11 cellular contexts compared by ENCODE assay signal in the genomic region with DNA sequence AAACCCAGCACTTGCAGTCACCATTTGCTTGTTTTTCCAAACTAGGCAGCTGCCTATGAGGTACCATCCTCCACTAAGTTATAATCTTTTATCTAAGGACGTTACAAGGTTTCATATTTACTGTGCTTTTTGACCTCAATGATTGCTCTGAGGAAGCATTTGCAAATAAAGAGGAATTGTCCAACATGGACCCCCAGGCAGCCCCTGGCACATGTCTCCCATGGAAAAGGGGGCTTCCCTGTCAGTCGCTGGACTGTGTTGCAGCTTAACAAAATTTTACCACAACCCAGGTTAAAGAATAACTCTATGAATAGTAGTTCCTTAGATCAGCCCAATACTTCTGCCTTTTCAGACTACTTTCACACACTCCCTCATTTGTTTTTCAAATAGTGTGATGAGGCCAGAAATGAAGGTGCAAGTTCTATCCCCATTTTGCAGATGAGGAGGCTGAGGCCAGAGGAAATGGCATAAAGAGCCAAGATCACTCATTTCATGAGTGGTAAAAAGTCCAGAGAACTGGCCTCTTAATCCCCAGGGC. TPM values are rescaled to one million over a fixed set of nuclear protein-coding genes. Genes with fewer than 3 reads are reported as not detected.
DNase-seq lines count a peak whose midpoint lies in the region; ATAC-seq and TF ChIP-seq lines count a peak whose summit lies in the region.
"Had no signal": no experiment of that assay in that cellular context is flagged by ENCODE, and none has a peak within 500 bp of the region (broad histone marks: within the 10 kb centered on the region; RNA-seq: fewer than 3 reads in every experiment).

No MANE protein-coding gene starts in this region.

- H3K27me3 Mint-ChIP-seq in T-helper 2 cell treated with Interferon-gamma antibody and Interleukin-4, amounts not matched to agents 5 μg/mL and 100 μg/mL, for 36 hours (ENCODE audit: low read depth), result no peaks in the 10 kb centered on the region
- H3K27me3 Mint-ChIP-seq in GM23338 (ENCODE audit: insufficient read depth, low read depth, poor library complexity), result no peaks in the 10 kb centered on the region

- peaks cover 62% of the 10 kb centered on the region for H3K4me1 Mint-ChIP-seq in T-helper 2 cell treated with Interferon-gamma antibody and Interleukin-4, amounts not matched to agents 5 μg/mL and 100 μg/mL, for 36 hours (ENCODE audit: low read depth)
- H3K4me1 Mint-ChIP-seq in GM23338, result no peaks in the 10 kb centered on the region

- ATAC-seq in GM18499 (IDR thresholded peaks at IDR 0.05; ENCODE audit: insufficient read depth, unreplicated experiment) (peak; percentile 40), GM19397 (IDR thresholded peaks at IDR 0.05; ENCODE audit: unreplicated experiment) (peak; percentile 46), HG02981 (IDR thresholded peaks at IDR 0.05; ENCODE audit: unreplicated experiment) (peak; percentile 39), GM23338 (no peak)
- ATAC-seq: right lobe of liver had no signal

- H3K4me1 ChIP-seq in GM23338 (ENCODE audit: insufficient read depth) (no peaks in the 10 kb centered on the region), hepatocyte (ENCODE audit: insufficient read depth) (no peaks in the 10 kb centered on the region)
- H3K4me1 ChIP-seq: right lobe of liver had no signal

- no peak for TF ChIP-seq CTCF in GM23338 (conservative IDR thresholded peaks at IDR 0.05; ENCODE audit: low read depth in 2 of 2)
- no peak for TF ChIP-seq CTCF in hepatocyte (IDR thresholded peaks at IDR 0.05; ENCODE audit: poor library complexity)

- H3K79me2 ChIP-seq in GM23338 (replicated peaks; ENCODE audit: insufficient read depth), result no peaks in the 10 kb centered on the region
- H3K79me2 ChIP-seq in hepatocyte, result no peaks in the 10 kb centered on the region

- no peaks in the 10 kb centered on the region for H3K9me3 ChIP-seq in hepatocyte (ENCODE audit: low read depth)
- H3K9me3 ChIP-seq: right lobe of liver had no signal

- H3K4me2 ChIP-seq in GM23338, result no peak overlapping the region
- no peak overlapping the region for H3K4me2 ChIP-seq in hepatocyte

- H3K36me3 ChIP-seq in GM23338 (ENCODE audit: insufficient read depth) (no peaks in the 10 kb centered on the region), hepatocyte (replicated peaks; ENCODE audit: insufficient read depth, low read depth) (no peaks in the 10 kb centered on the region)
- H3K36me3 ChIP-seq: right lobe of liver had no signal

- H2AFZ ChIP-seq in GM23338 (no peak overlapping the region), hepatocyte (no peak overlapping the region)

- no peaks in the 10 kb centered on the region for H3F3A ChIP-seq in GM23338 (replicated peaks; ENCODE audit: low read depth)

- H3K4me3 Mint-ChIP-seq in T-helper 2 cell treated with Interferon-gamma antibody and Interleukin-4, amounts not matched to agents 5 μg/mL and 100 μg/mL, for 36 hours, result peak overlapping the region; percentile 35
- H3K4me3 Mint-ChIP-seq in GM23338, result no peak overlapping the region
- H3K4me3 Mint-ChIP-seq: activated naive CD4-positive, alpha-beta T cell treated with anti-CD3 and anti-CD28 coated beads, Interleukin-2, amount 10 ng/mL, durations not matched to agents 7 days and 5 days had no signal

- 70% methylated on average over 2 of the region's 2 CpGs for whole genome bisulfite sequencing in hepatocyte (ENCODE audit: low lambda C conversion rate, missing lambda C conversion rate)

- H3K9me2 ChIP-seq in GM23338 (ENCODE audit: insufficient read depth) (no peaks in the 10 kb centered on the region), hepatocyte (replicated peaks; ENCODE audit: insufficient read depth) (no peaks in the 10 kb centered on the region)

- no peak for DNase-seq in T-helper 2 cell treated with Interferon-gamma antibody and Interleukin-4, amounts not matched to agents 5 μg/mL and 100 μg/mL, for 36 hours (ENCODE audit: low spot score)
- DNase-seq in GM23338 (ENCODE audit: low spot score) (no peak), hepatocyte (ENCODE audit: low spot score) (no peak), posterior cingulate gyrus (no peak), iPS-NIHi11 (ENCODE audit: low spot score) (no peak)
- DNase-seq: activated naive CD4-positive, alpha-beta T cell treated with anti-CD3 and anti-CD28 coated beads, Interleukin-2, amount 10 ng/mL, durations not matched to agents 7 days and 5 days; right lobe of liver had no signal

- intact Hi-C loops in posterior cingulate gyrus (cut with DNase I), result no loop called here

- no peak overlapping the region for H3K27ac ChIP-seq in GM23338 (ENCODE audit: low read depth)
- no peak overlapping the region for H3K27ac ChIP-seq in hepatocyte
- H3K27ac ChIP-seq: right lobe of liver had no signal

- H3K9me3 Mint-ChIP-seq in T-helper 2 cell treated with Interferon-gamma antibody and Interleukin-4, amounts not matched to agents 5 μg/mL and 100 μg/mL, for 36 hours, result no peaks in the 10 kb centered on the region
- no peaks in the 10 kb centered on the region for H3K9me3 Mint-ChIP-seq in GM23338
- H3K9me3 Mint-ChIP-seq: activated naive CD4-positive, alpha-beta T cell treated with anti-CD3 and anti-CD28 coated beads, Interleukin-2, amount 10 ng/mL, durations not matched to agents 7 days and 5 days had no signal

- H4K20me1 ChIP-seq in GM23338 (replicated peaks; ENCODE audit: insufficient read depth), result no peaks in the 10 kb centered on the region
- no peaks in the 10 kb centered on the region for H4K20me1 ChIP-seq in hepatocyte (ENCODE audit: insufficient read depth, poor library complexity, severe bottlenecking)

- H3K4me3 ChIP-seq in GM23338 (no peak overlapping the region), hepatocyte (no peak overlapping the region)
- H3K4me3 ChIP-seq: right lobe of liver had no signal

- H3K36me3 Mint-ChIP-seq in T-helper 2 cell treated with Interferon-gamma antibody and Interleukin-4, amounts not matched to agents 5 μg/mL and 100 μg/mL, for 36 hours (ENCODE audit: low read depth), result peaks cover 1% of the 10 kb centered on the region
- no peaks in the 10 kb centered on the region for H3K36me3 Mint-ChIP-seq in GM23338 (ENCODE audit: low read depth)

- H3K27me3 ChIP-seq in GM23338 (ENCODE audit: insufficient read depth) (no peaks in the 10 kb centered on the region), hepatocyte (no peaks in the 10 kb centered on the region)
- H3K27me3 ChIP-seq: right lobe of liver had no signal

- H3K27ac Mint-ChIP-seq in T-helper 2 cell treated with Interferon-gamma antibody and Interleukin-4, amounts not matched to agents 5 μg/mL and 100 μg/mL, for 36 hours, result peak overlapping the region; percentile 69
- H3K27ac Mint-ChIP-seq in GM23338, result no peak overlapping the region
- H3K27ac Mint-ChIP-seq: activated naive CD4-positive, alpha-beta T cell treated with anti-CD3 and anti-CD28 coated beads, Interleukin-2, amount 10 ng/mL, durations not matched to agents 7 days and 5 days had no signal

RNA-seq across cellular contexts. Expression of a gene that starts 52.8 kb away (rescaled TPM):
- not detected in 2 replicates for total RNA-seq in GM23338 (2014; rRNA removed; shearing (Covaris generic))
- polyA plus RNA-seq in GM23338 (2016; fragmentation: Nextera tagmentation; extraction: Ambion mirVana), result not detected in 2 replicates
- total RNA-seq in hepatocyte, result not detected in 2 replicates
- polyA plus RNA-seq in hepatocyte, result not detected in 2 replicates
- total RNA-seq: dermis microvascular lymphatic vessel endothelial cell, right lobe of liver had no signal
